ENCODE assay signal across 2 cellular contexts in the genomic region with DNA sequence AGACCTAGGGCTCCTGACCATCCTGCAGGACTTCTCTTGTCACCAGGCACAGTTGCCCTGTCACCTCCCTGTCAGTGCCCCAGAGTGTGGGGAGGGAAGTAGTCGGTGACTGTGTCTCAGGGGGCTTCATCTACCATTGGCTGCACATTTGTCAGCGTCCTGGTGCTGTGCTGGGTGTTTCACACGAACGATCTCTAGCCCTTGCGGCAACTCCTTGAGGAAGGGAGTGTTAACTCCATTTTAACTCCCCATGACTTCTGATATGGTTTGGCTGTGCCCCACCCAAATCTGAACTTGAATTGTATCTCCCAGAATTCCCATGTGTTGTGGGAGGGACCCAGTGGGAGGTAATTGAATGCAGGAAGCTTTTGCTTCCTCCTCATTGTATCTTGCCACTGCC.
A peak's percentile ranks its signal among the peaks of the same experiment; 100 is the strongest.
TF ChIP-seq lines count a peak whose summit lies in the region.

No MANE protein-coding gene starts in this region.

TF ChIP-seq in A549, 52 proteins besides CTCF, POLR2A, EP300 and RAD21:
- TF ChIP-seq JUN (IDR thresholded peaks at IDR 0.05): peak in 1 of 2 experiments; percentile 38; a peak in 1 of 5 replicates
- no peak for TF ChIP-seq HDAC2 (IDR thresholded peaks at IDR 0.05)

TF ChIP-seq in IMR-90, 13 proteins besides CTCF, POLR2A, EP300 and RAD21:
- TF ChIP-seq BHLHE40 (IDR thresholded peaks at IDR 0.05; ENCODE audit: low read depth, low read length) (no peak), CHD1 (IDR thresholded peaks at IDR 0.05; ENCODE audit: low read depth, low read length) (no peak), NFE2L2 (IDR thresholded peaks at IDR 0.05; ENCODE audit: low read depth, low read length) (no peak), RFX5 (IDR thresholded peaks at IDR 0.05; ENCODE audit: low read depth, low read length) (no peak)
- TF ChIP-seq, protein P1, sequence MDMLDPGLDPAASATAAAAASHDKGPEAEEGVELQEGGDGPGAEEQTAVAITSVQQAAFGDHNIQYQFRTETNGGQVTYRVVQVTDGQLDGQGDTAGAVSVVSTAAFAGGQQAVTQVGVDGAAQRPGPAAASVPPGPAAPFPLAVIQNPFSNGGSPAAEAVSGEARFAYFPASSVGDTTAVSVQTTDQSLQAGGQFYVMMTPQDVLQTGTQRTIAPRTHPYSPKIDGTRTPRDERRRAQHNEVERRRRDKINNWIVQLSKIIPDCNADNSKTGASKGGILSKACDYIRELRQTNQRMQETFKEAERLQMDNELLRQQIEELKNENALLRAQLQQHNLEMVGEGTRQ (IDR thresholded peaks at IDR 0.05; ENCODE audit: low read depth, low read length): no peak
